ENCODE assay signal across 16 cellular contexts in the genomic region with DNA sequence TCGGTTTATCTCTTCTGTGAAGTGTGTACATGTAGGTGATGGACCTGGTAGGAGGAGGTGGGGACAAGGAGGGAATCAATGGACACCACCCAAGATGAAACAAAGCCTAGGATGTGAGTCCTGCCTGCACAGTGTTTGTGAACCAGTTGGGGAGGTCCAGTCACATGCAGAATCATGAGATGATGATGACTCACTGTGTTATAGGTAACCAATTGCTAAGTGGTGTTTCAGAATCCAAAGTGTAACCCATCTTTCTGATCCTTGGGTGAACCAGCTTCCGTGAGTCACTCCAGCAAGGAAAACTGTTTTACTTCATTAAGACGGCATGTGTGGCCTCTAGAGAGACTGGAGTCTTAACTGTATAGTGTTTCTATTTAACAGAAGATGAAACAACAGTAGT. TPM values are rescaled to one million over a fixed set of nuclear protein-coding genes. Genes with fewer than 3 reads are reported as not detected.
DNase-seq lines count a peak whose midpoint lies in the region; ATAC-seq, FAIRE-seq and TF ChIP-seq lines count a peak whose summit lies in the region.
"Had no signal": no experiment of that assay in that cellular context is flagged by ENCODE, and none has a peak within 500 bp of the region (broad histone marks: within the 10 kb centered on the region; RNA-seq: fewer than 3 reads in every experiment).

No MANE protein-coding gene starts in this region.

- peak; percentile 4 for FAIRE-seq in HTR-8/SVneo (lab: Jason Lieb, UNC)
- FAIRE-seq: TTC549 had no signal

- H3K4me3 ChIP-seq in epithelial cell of proximal tubule (ENCODE audit: low read depth, low read length): no peak overlapping the region
- H3K4me3 ChIP-seq: esophagus muscularis mucosa, GM23338, prostate gland had no signal

- intact Hi-C loops in CD14-positive monocyte (cut with micrococcal nuclease): no loop called here

- H3K4me1 Mint-ChIP-seq in CD14-positive monocyte: no peaks in the 10 kb centered on the region

- no peak overlapping the region for H3K4me3 Mint-ChIP-seq in CD14-positive monocyte
- H3K4me3 Mint-ChIP-seq: CD8-positive, alpha-beta T cell; GM23338; naive thymus-derived CD4-positive, alpha-beta T cell had no signal

- TF ChIP-seq CTCF in epithelial cell of proximal tubule (conservative IDR thresholded peaks at IDR 0.05; ENCODE audit: low read depth, low read length) (no peak), CD14-positive monocyte (IDR thresholded peaks at IDR 0.05) (no peak)

- peak; percentile 56 for ATAC-seq in GM21786 (IDR thresholded peaks at IDR 0.05; ENCODE audit: unreplicated experiment)
- ATAC-seq: CD8-positive, alpha-beta T cell; GM23338; naive thymus-derived CD4-positive, alpha-beta T cell had no signal

- H3K27me3 Mint-ChIP-seq in CD14-positive monocyte (ENCODE audit: low read depth in 3 of 3): peaks cover 3 to 11% (median 6%) of the 10 kb centered on the region in 3 donors

- no peaks in the 10 kb centered on the region for H3K36me3 Mint-ChIP-seq in CD14-positive monocyte
- H3K36me3 Mint-ChIP-seq: CD8-positive, alpha-beta T cell; naive thymus-derived CD4-positive, alpha-beta T cell had no signal

- peaks cover 0 to 1% (median 0%) of the 10 kb centered on the region in 7 donors for H3K9me3 Mint-ChIP-seq in CD14-positive monocyte
- H3K9me3 Mint-ChIP-seq: activated T-helper 2 cell treated with anti-CD3 and anti-CD28 coated beads, Interferon-gamma antibody, Interleukin-2, Interleukin-4, amounts not matched to agents 10 μg/mL and 5 μg/mL and 100 μg/mL, durations not matched to agents 14 hours and 24 hours and 36 hours; CD8-positive, alpha-beta T cell; GM23338; naive thymus-derived CD4-positive, alpha-beta T cell had no signal

- no peak overlapping the region for H3K27ac Mint-ChIP-seq in CD14-positive monocyte
- H3K27ac Mint-ChIP-seq: activated T-helper 2 cell treated with anti-CD3 and anti-CD28 coated beads, Interferon-gamma antibody, Interleukin-2, Interleukin-4, amounts not matched to agents 10 μg/mL and 5 μg/mL and 100 μg/mL, durations not matched to agents 14 hours and 24 hours and 36 hours; CD8-positive, alpha-beta T cell; GM23338; naive thymus-derived CD4-positive, alpha-beta T cell had no signal

- DNase-seq in HTR-8/SVneo (ENCODE audit: insufficient read length, low spot score): no peak
- peak; percentile 98 for DNase-seq in epithelial cell of proximal tubule (ENCODE audit: low read depth)
- DNase-seq in stromal cell of bone marrow (ENCODE audit: low read depth): peak; percentile 38
- no peak for DNase-seq in activated gamma-delta T cell treated with Interleukin-2 at 50 U/mL for 16 hours
- no peak for DNase-seq in CD14-positive monocyte (ENCODE audit: low spot score)
- no peak for DNase-seq in stimulated activated CD4-positive, alpha-beta T cell treated with anti-CD3 and anti-CD28 coated beads, Interleukin-15, amount 100 ng/mL, for 24 hours
- DNase-seq: CD8-positive, alpha-beta T cell; naive thymus-derived CD4-positive, alpha-beta T cell; NCI-H1930; NCI-H510A had no signal

RNA-seq across cellular contexts. Expression of a gene that starts 57.9 kb away (rescaled TPM):
- 37.2 and 58.2 TPM in 2 replicates for total RNA-seq in epithelial cell of proximal tubule
- polyA plus RNA-seq in CD14-positive monocyte: 10 to 100 TPM; 25.1 to 29.9 TPM

Comparison
In these comparisons a context has a peak if more than half of its experiments do, and no peak if none do; other contexts are left out.
1. DNase-seq: peak in epithelial cell of proximal tubule (single experiment) and stromal cell of bone marrow (single experiment); none in HTR-8/SVneo (single experiment), activated gamma-delta T cell treated with Interleukin-2 at 50 U/mL for 16 hours (single experiment), CD14-positive monocyte (single experiment) and stimulated activated CD4-positive, alpha-beta T cell treated with anti-CD3 and anti-CD28 coated beads, Interleukin-15, amount 100 ng/mL, for 24 hours (single experiment).